36 cellular contexts compared by ENCODE assay signal in genomic region chr10:29676732-29677131, GRCh38.
"Had no signal": no experiment of that assay in that cellular context is flagged by ENCODE, and none has a peak within 500 bp of the region (broad histone marks: within the 10 kb centered on the region; RNA-seq: fewer than 3 reads in every experiment).

No MANE protein-coding gene starts in this region.

- ATAC-seq: activated CD8-positive, alpha-beta memory T cell treated with anti-CD3 and anti-CD28 coated beads, Interleukin-2, amount 10 ng/mL, durations not matched to agents 7 days and 5 days; activated naive CD8-positive, alpha-beta T cell treated with anti-CD3 and anti-CD28 coated beads, Interleukin-2, amount 50 U/mL, for 24 hours; PC-3 had no signal

- H3K4me3 ChIP-seq: Peyer's patch, SJSA1 had no signal

- H3K27ac Mint-ChIP-seq: activated CD4-positive, alpha-beta memory T cell treated with anti-CD3 and anti-CD28 coated beads, Interleukin-2, amount 10 ng/mL, durations not matched to agents 7 days and 5 days; activated CD8-positive, alpha-beta memory T cell treated with anti-CD3 and anti-CD28 coated beads, Interleukin-2, amount 10 ng/mL, durations not matched to agents 7 days and 5 days; activated naive CD4-positive, alpha-beta T cell treated with anti-CD3 and anti-CD28 coated beads, Interleukin-2, amount 10 ng/mL, durations not matched to agents 7 days and 5 days; activated naive CD8-positive, alpha-beta T cell; activated naive CD8-positive, alpha-beta T cell treated with anti-CD3 and anti-CD28 coated beads, Interleukin-2, amount 50 U/mL, for 24 hours; brain had no signal

- H3K4me3 Mint-ChIP-seq: activated CD4-positive, alpha-beta memory T cell treated with anti-CD3 and anti-CD28 coated beads, Interleukin-2, amount 10 ng/mL, durations not matched to agents 7 days and 5 days; activated CD8-positive, alpha-beta memory T cell treated with anti-CD3 and anti-CD28 coated beads, Interleukin-2, amount 10 ng/mL, durations not matched to agents 7 days and 5 days; activated naive CD4-positive, alpha-beta T cell treated with anti-CD3 and anti-CD28 coated beads, Interleukin-2, amount 10 ng/mL, durations not matched to agents 7 days and 5 days; activated naive CD8-positive, alpha-beta T cell; activated naive CD8-positive, alpha-beta T cell treated with anti-CD3 and anti-CD28 coated beads, Interleukin-2, amount 50 U/mL, for 24 hours; brain had no signal

- H3K4me1 ChIP-seq: Peyer's patch had no signal

- H3K36me3 ChIP-seq: WERI-Rb-1 had no signal

- H3K27ac ChIP-seq: KMS-11, Peyer's patch, SJSA1, WERI-Rb-1 had no signal

- H3K27me3 ChIP-seq: Peyer's patch, SJSA1 had no signal

- H3K9ac ChIP-seq: KMS-11, SK-N-SH had no signal

- DNase-seq: activated CD4-positive, alpha-beta memory T cell treated with anti-CD3 and anti-CD28 coated beads, Interleukin-2, amount 10 ng/mL, durations not matched to agents 7 days and 5 days; activated CD4-positive, alpha-beta T cell treated with anti-CD3 and anti-CD28 coated beads for 1 hour; activated CD4-positive, alpha-beta T cell treated with anti-CD3 and anti-CD28 coated beads for 48 hours; activated CD4-positive, CD25-positive, alpha-beta regulatory T cell; activated CD8-positive, alpha-beta memory T cell treated with anti-CD3 and anti-CD28 coated beads for 24 hours; activated CD8-positive, alpha-beta memory T cell treated with anti-CD3 and anti-CD28 coated beads, Interleukin-2, amount 10 ng/mL, durations not matched to agents 7 days and 5 days; activated CD8-positive, alpha-beta memory T cell treated with anti-CD3 and anti-CD28 coated beads, Interleukin-2, amount 50 U/mL, for 48 hours; activated effector memory CD4-positive, alpha-beta T cell treated with Interleukin-2 at 50 U/mL for 16 hours; activated naive CD4-positive, alpha-beta T cell treated with anti-CD3 and anti-CD28 coated beads, Interleukin-2, amount 10 ng/mL, durations not matched to agents 7 days and 5 days; activated naive CD8-positive, alpha-beta T cell treated with anti-CD3 and anti-CD28 coated beads, Interleukin-2, amount 50 U/mL, for 24 hours; activated T-cell treated with anti-CD3 and anti-CD28 coated beads, Interleukin-2, amount 50 U/mL, for 48 hours; anterior cingulate cortex; MM.1S; MV-4-11; NCI-H1092 treated with DMSO at 0.1 percent for 48 hours; NCI-H1417; NCI-H146; NCI-H187; NCI-H2029 treated with DMSO at 0.1 percent for 48 hours; NCI-H2107; NCI-H2171; NCI-H446; NCI-H510A treated with DMSO at 0.1 percent for 48 hours; NCI-H69; PC-3; Peyer's patch; RPMI8226; SHP77 treated with DMSO at 0.1 percent for 48 hours; SK-N-SH; T-helper 2 cell; T-helper 9 cell; WERI-Rb-1 had no signal

- H3K27me3 Mint-ChIP-seq: activated CD4-positive, alpha-beta memory T cell treated with anti-CD3 and anti-CD28 coated beads, Interleukin-2, amount 10 ng/mL, durations not matched to agents 7 days and 5 days; activated CD8-positive, alpha-beta memory T cell treated with anti-CD3 and anti-CD28 coated beads, Interleukin-2, amount 10 ng/mL, durations not matched to agents 7 days and 5 days; activated naive CD4-positive, alpha-beta T cell treated with anti-CD3 and anti-CD28 coated beads, Interleukin-2, amount 10 ng/mL, durations not matched to agents 7 days and 5 days; activated naive CD8-positive, alpha-beta T cell; activated naive CD8-positive, alpha-beta T cell treated with anti-CD3 and anti-CD28 coated beads, Interleukin-2, amount 50 U/mL, for 24 hours; brain had no signal

- H3K4me1 Mint-ChIP-seq: brain had no signal

- H3K4me2 ChIP-seq: KMS-11, SK-N-SH had no signal
